ENCODE assay signal across 26 cellular contexts in the genomic region with DNA sequence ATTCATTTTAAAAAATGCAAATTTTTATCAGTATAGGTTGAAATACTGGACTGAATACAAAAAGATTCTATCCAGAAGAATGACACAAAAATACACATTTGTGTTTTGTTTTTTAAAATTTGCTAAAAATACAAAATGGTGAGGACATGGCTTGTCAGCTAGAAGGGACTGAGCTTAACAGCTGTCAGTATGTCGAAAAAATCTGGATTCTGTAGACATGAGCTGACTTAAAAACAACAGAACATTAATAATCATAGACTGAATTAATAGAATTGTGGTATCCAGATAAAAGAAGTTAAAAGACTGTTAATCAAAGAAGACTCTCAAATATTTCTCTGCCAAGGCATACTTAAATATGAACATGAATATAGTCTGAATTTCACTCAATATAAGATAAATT.
"Had no signal": no experiment of that assay in that cellular context is flagged by ENCODE, and none has a peak within 500 bp of the region (broad histone marks: within the 10 kb centered on the region; RNA-seq: fewer than 3 reads in every experiment).

No MANE protein-coding gene starts in this region.

- H3K36me3 Mint-ChIP-seq: neural progenitor cell had no signal

- H3K4me3 ChIP-seq: coronary artery, dorsolateral prefrontal cortex, neural progenitor cell, right atrium auricular region, testis, transverse colon had no signal

- H3K27me3 Mint-ChIP-seq: naive thymus-derived CD8-positive, alpha-beta T cell had no signal

- H3K9ac ChIP-seq: neural progenitor cell had no signal

- H3K36me3 ChIP-seq: neural progenitor cell, right atrium auricular region, transverse colon had no signal

- H3K4me2 ChIP-seq: neural progenitor cell had no signal

- H3K27ac Mint-ChIP-seq: activated naive CD4-positive, alpha-beta T cell treated with anti-CD3 and anti-CD28 coated beads, Interleukin-2, amount 50 U/mL, for 72 hours; activated T-cell treated with anti-CD3 and anti-CD28 coated beads, Interleukin-2, amount 50 U/mL, for 72 hours; neural progenitor cell; T-helper 1 cell treated with Interleukin-12 subunit alpha and Interleukin-12 subunit beta and Interleukin-4 antibody, amounts not matched to agents 30 μg/mL and 1 μg/mL, for 36 hours had no signal

- H3K27me3 ChIP-seq: dorsolateral prefrontal cortex, neural progenitor cell, right atrium auricular region, testis, transverse colon had no signal

- DNase-seq: activated CD4-positive, alpha-beta T cell treated with anti-CD3 and anti-CD28 coated beads for 4 hours; activated CD4-positive, alpha-beta T cell treated with anti-CD3 and anti-CD28 coated beads, Interleukin-2, amount 50 U/mL, for 4 hours; activated naive CD4-positive, alpha-beta T cell; activated T-cell treated with anti-CD3 and anti-CD28 coated beads for 4 hours; activated T-cell treated with anti-CD3 and anti-CD28 coated beads, Interleukin-2, amount 50 U/mL, for 72 hours; cerebellar nuclear complex; dorsolateral prefrontal cortex; effector memory CD4-positive, alpha-beta T cell; glutamatergic neuron; left ventricle myocardium superior; naive thymus-derived CD8-positive, alpha-beta T cell; occipital lobe; stimulated activated CD4-positive, alpha-beta T cell treated with anti-CD3 and anti-CD28 coated beads, Interleukin-4, amount 100 ng/mL, for 1 hour; stimulated activated naive CD8-positive, alpha-beta T cell treated with anti-CD3 and anti-CD28 coated beads, Interleukin-15, Interleukin-2, amounts not matched to agents 100 U/mL and 50 U/mL, for 24 hours; T-helper 9 cell; testis; transverse colon had no signal

- H3K9me3 Mint-ChIP-seq: naive thymus-derived CD8-positive, alpha-beta T cell had no signal

- H3K4me1 ChIP-seq: neural progenitor cell, right atrium auricular region, testis, transverse colon had no signal

- H3K9me3 ChIP-seq: right atrium auricular region, testis, transverse colon had no signal

- H2AFZ ChIP-seq: neural progenitor cell had no signal

- FAIRE-seq: frontal cortex, islet of Langerhans, TTC549 had no signal

- H3K27ac ChIP-seq: coronary artery, dorsolateral prefrontal cortex, neural progenitor cell, right atrium auricular region, testis, transverse colon, VCaP had no signal

- H3K4me1 Mint-ChIP-seq: neural progenitor cell had no signal

- H3K4me3 Mint-ChIP-seq: activated T-cell treated with anti-CD3 and anti-CD28 coated beads, Interleukin-2, amount 50 U/mL, for 72 hours; naive thymus-derived CD8-positive, alpha-beta T cell; neural progenitor cell; T-helper 1 cell treated with Interleukin-12 subunit alpha and Interleukin-12 subunit beta and Interleukin-4 antibody, amounts not matched to agents 30 μg/mL and 1 μg/mL, for 36 hours had no signal
